24 cellular contexts compared by ENCODE assay signal in the genomic region with DNA sequence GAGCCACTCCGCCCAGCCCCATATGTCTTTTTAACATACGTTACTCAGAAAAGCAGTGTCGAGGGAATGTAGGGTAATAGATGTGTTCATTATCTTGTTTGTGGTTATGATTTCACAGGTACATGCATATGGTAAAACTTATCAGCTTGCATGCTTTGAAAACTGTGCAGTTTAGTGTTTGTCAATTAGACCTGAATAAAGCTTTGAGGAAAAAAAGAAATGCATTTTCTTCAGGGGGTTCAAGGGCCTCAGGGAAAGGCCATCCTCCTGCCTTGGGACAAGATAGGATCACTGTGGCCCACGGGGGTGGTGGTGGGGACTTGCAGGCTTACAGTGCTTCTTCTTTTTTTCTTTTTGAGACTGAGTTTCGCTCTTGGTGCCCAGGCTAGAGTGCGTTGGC. TPM values are rescaled to one million over a fixed set of nuclear protein-coding genes. Genes with fewer than 3 reads are reported as not detected.
"Had no signal": no experiment of that assay in that cellular context is flagged by ENCODE, and none has a peak within 500 bp of the region (broad histone marks: within the 10 kb centered on the region; RNA-seq: fewer than 3 reads in every experiment).

No MANE protein-coding gene starts in this region.

- H3K27ac ChIP-seq: epithelial cell of prostate, esophagus muscularis mucosa, gastroesophageal sphincter, left ventricle myocardium inferior, thoracic aorta had no signal

- DNase-seq: effector memory CD8-positive, alpha-beta T cell; glutamatergic neuron; immature natural killer cell; left cardiac atrium; left ventricle myocardium inferior; mesenchymal stem cell; midbrain; naive thymus-derived CD4-positive, alpha-beta T cell; nephron progenitor cell; stimulated activated CD4-positive, alpha-beta T cell treated with anti-CD3 and anti-CD28 coated beads, Interleukin-2, amount 100 ng/mL, for 24 hours; stimulated activated CD4-positive, alpha-beta T cell treated with anti-CD3 and anti-CD28 coated beads, Interleukin-4, amount 100 ng/mL, for 4 hours; stimulated activated naive B cell treated with anti-CD40 and anti-IgM and Interleukin-4, amounts not matched to agents 10 μg/mL and 1 μg/mL and 100 μg/mL, for 72 hours; stimulated activated naive CD8-positive, alpha-beta T cell treated with anti-CD3 and anti-CD28 coated beads, Interleukin-15, amount 100 ng/mL, for 72 hours; substantia nigra; trophoblast cell had no signal

- H3K36me3 ChIP-seq: left ventricle myocardium inferior, thoracic aorta had no signal

- H3K9me3 ChIP-seq: esophagus muscularis mucosa, gastroesophageal sphincter, left ventricle myocardium inferior, thoracic aorta had no signal

- ATAC-seq: effector memory CD8-positive, alpha-beta T cell; gastroesophageal sphincter; left cardiac atrium; naive thymus-derived CD4-positive, alpha-beta T cell; sciatic nerve; stimulated activated naive B cell treated with anti-CD40 and anti-IgM and Interleukin-4, amounts not matched to agents 10 μg/mL and 1 μg/mL and 100 μg/mL, for 72 hours; stimulated activated naive CD8-positive, alpha-beta T cell treated with anti-CD3 and anti-CD28 coated beads, Interleukin-15, amount 100 ng/mL, for 72 hours had no signal

- H3K27me3 ChIP-seq: esophagus muscularis mucosa, gastroesophageal sphincter had no signal

- H3K4me3 ChIP-seq: esophagus muscularis mucosa, gastroesophageal sphincter, left ventricle myocardium inferior, lung, thoracic aorta had no signal

RNA-seq across cellular contexts. Expression of a gene that starts 16.0 kb away (rescaled TPM):
- total RNA-seq: fibroblast of villous mesenchyme, gastroesophageal sphincter, left cardiac atrium, left ventricle myocardium inferior, osteocyte, sciatic nerve, skeletal muscle tissue, thoracic aorta had no signal
